18 cellular contexts compared by ENCODE assay signal in genomic region chr19:47142779-47143178, GRCh38. TPM values are rescaled to one million over a fixed set of nuclear protein-coding genes. Genes with fewer than 3 reads are reported as not detected.
DNase-seq lines count a peak whose midpoint lies in the region; ATAC-seq, FAIRE-seq and TF ChIP-seq lines count a peak whose summit lies in the region.
"Had no signal": no experiment of that assay in that cellular context is flagged by ENCODE, and none has a peak within 500 bp of the region (broad histone marks: within the 10 kb centered on the region; RNA-seq: fewer than 3 reads in every experiment).

No MANE protein-coding gene starts in this region.

- no peak for ATAC-seq in HG02885 (IDR thresholded peaks at IDR 0.05; ENCODE audit: poor library complexity, unreplicated experiment)
- ATAC-seq: activated CD4-positive, CD25-positive, alpha-beta regulatory T cell treated with anti-CD3 and anti-CD28 coated beads, Interleukin-2, amount 50 U/mL, for 24 hours; Panc1 had no signal

- FAIRE-seq in urothelium cell line (lab: Jason Lieb, UNC), result no peak
- FAIRE-seq: D721Med, H54 had no signal

- H3K4me3 ChIP-seq in uterus (no peak overlapping the region), SJCRH30 (no peak overlapping the region)
- H3K4me3 ChIP-seq: adrenal gland, upper lobe of right lung had no signal

- DNase-seq in activated naive CD8-positive, alpha-beta T cell treated with anti-CD3 and anti-CD28 coated beads for 36 hours, result no peak
- no peak for DNase-seq in activated T-helper 2 cell treated with anti-CD3 and anti-CD28 coated beads, Interferon-gamma antibody, Interleukin-2, Interleukin-4, amounts not matched to agents 10 μg/mL and 5 μg/mL and 100 μg/mL, durations not matched to agents 14 hours and 24 hours and 36 hours (ENCODE audit: low spot score)
- no peak for DNase-seq in mesothelial cell of epicardium (ENCODE audit: low spot score in 2 of 2, unreplicated experiment in 2 of 2)
- DNase-seq in uterus, result no peak
- no peak for DNase-seq in SJCRH30
- DNase-seq in urothelium cell line (ENCODE audit: low spot score), result no peak
- DNase-seq: adrenal gland, MM.1S, NCI-H2107, SW 1271, upper lobe of right lung had no signal

- H3K36me3 Mint-ChIP-seq in activated naive CD8-positive, alpha-beta T cell, result peaks cover 8% of the 10 kb centered on the region
- H3K36me3 Mint-ChIP-seq in activated naive CD8-positive, alpha-beta T cell treated with anti-CD3 and anti-CD28 coated beads for 36 hours, result peaks cover 37% of the 10 kb centered on the region
- peaks cover 58% of the 10 kb centered on the region for H3K36me3 Mint-ChIP-seq in activated T-helper 2 cell treated with anti-CD3 and anti-CD28 coated beads, Interferon-gamma antibody, Interleukin-2, Interleukin-4, amounts not matched to agents 10 μg/mL and 5 μg/mL and 100 μg/mL, durations not matched to agents 14 hours and 24 hours and 36 hours (ENCODE audit: low read depth)
- H3K36me3 Mint-ChIP-seq in mesothelial cell of epicardium, result peaks cover 32% of the 10 kb centered on the region

- peak overlapping the region; percentile 50 to 68 for H3K27ac ChIP-seq in uterus
- H3K27ac ChIP-seq in SJCRH30, result no peak overlapping the region
- H3K27ac ChIP-seq: neutrophil, upper lobe of right lung had no signal

- no peak overlapping the region for H3K4me3 Mint-ChIP-seq in activated naive CD8-positive, alpha-beta T cell
- H3K4me3 Mint-ChIP-seq in activated naive CD8-positive, alpha-beta T cell treated with anti-CD3 and anti-CD28 coated beads for 36 hours, result no peak overlapping the region
- no peak overlapping the region for H3K4me3 Mint-ChIP-seq in activated T-helper 2 cell treated with anti-CD3 and anti-CD28 coated beads, Interferon-gamma antibody, Interleukin-2, Interleukin-4, amounts not matched to agents 10 μg/mL and 5 μg/mL and 100 μg/mL, durations not matched to agents 14 hours and 24 hours and 36 hours (ENCODE audit: low read depth)
- no peak overlapping the region for H3K4me3 Mint-ChIP-seq in mesothelial cell of epicardium

- H3K9me3 Mint-ChIP-seq in activated naive CD8-positive, alpha-beta T cell (ENCODE audit: low read depth), result no peaks in the 10 kb centered on the region
- H3K9me3 Mint-ChIP-seq in activated naive CD8-positive, alpha-beta T cell treated with anti-CD3 and anti-CD28 coated beads for 36 hours, result peaks cover 2% of the 10 kb centered on the region
- no peaks in the 10 kb centered on the region for H3K9me3 Mint-ChIP-seq in activated T-helper 2 cell treated with anti-CD3 and anti-CD28 coated beads, Interferon-gamma antibody, Interleukin-2, Interleukin-4, amounts not matched to agents 10 μg/mL and 5 μg/mL and 100 μg/mL, durations not matched to agents 14 hours and 24 hours and 36 hours
- no peaks in the 10 kb centered on the region for H3K9me3 Mint-ChIP-seq in mesothelial cell of epicardium

- peaks cover 67% of the 10 kb centered on the region for H3K4me1 Mint-ChIP-seq in activated naive CD8-positive, alpha-beta T cell (ENCODE audit: low read depth)
- H3K4me1 Mint-ChIP-seq in activated naive CD8-positive, alpha-beta T cell treated with anti-CD3 and anti-CD28 coated beads for 36 hours, result peaks cover 45% of the 10 kb centered on the region
- peaks cover 34% of the 10 kb centered on the region for H3K4me1 Mint-ChIP-seq in activated T-helper 2 cell treated with anti-CD3 and anti-CD28 coated beads, Interferon-gamma antibody, Interleukin-2, Interleukin-4, amounts not matched to agents 10 μg/mL and 5 μg/mL and 100 μg/mL, durations not matched to agents 14 hours and 24 hours and 36 hours (ENCODE audit: low read depth)
- peaks cover 24% of the 10 kb centered on the region for H3K4me1 Mint-ChIP-seq in mesothelial cell of epicardium

- H3K27me3 ChIP-seq in uterus (no peaks in the 10 kb centered on the region), SJCRH30 (no peaks in the 10 kb centered on the region)
- H3K27me3 ChIP-seq: adrenal gland, neutrophil, upper lobe of right lung had no signal

- no peak for TF ChIP-seq POLR2A in uterus (IDR thresholded peaks at IDR 0.05)

- H3K36me3 ChIP-seq in uterus (no peaks in the 10 kb centered on the region), SJCRH30 (peaks cover 65% of the 10 kb centered on the region)

- peak overlapping the region; percentile 19 for H3K27ac Mint-ChIP-seq in activated naive CD8-positive, alpha-beta T cell
- no peak overlapping the region for H3K27ac Mint-ChIP-seq in activated naive CD8-positive, alpha-beta T cell treated with anti-CD3 and anti-CD28 coated beads for 36 hours
- peak overlapping the region; percentile 22 for H3K27ac Mint-ChIP-seq in activated T-helper 2 cell treated with anti-CD3 and anti-CD28 coated beads, Interferon-gamma antibody, Interleukin-2, Interleukin-4, amounts not matched to agents 10 μg/mL and 5 μg/mL and 100 μg/mL, durations not matched to agents 14 hours and 24 hours and 36 hours
- H3K27ac Mint-ChIP-seq in mesothelial cell of epicardium, result peak overlapping the region; percentile 90

- no peaks in the 10 kb centered on the region for H3K9me3 ChIP-seq in uterus
- no peaks in the 10 kb centered on the region for H3K9me3 ChIP-seq in SJCRH30 (replicated peaks)
- H3K9me3 ChIP-seq: adrenal gland, neutrophil, upper lobe of right lung had no signal

- H3K27me3 Mint-ChIP-seq in activated naive CD8-positive, alpha-beta T cell, result no peaks in the 10 kb centered on the region
- no peaks in the 10 kb centered on the region for H3K27me3 Mint-ChIP-seq in activated naive CD8-positive, alpha-beta T cell treated with anti-CD3 and anti-CD28 coated beads for 36 hours
- H3K27me3 Mint-ChIP-seq in activated T-helper 2 cell treated with anti-CD3 and anti-CD28 coated beads, Interferon-gamma antibody, Interleukin-2, Interleukin-4, amounts not matched to agents 10 μg/mL and 5 μg/mL and 100 μg/mL, durations not matched to agents 14 hours and 24 hours and 36 hours (ENCODE audit: low read depth), result no peaks in the 10 kb centered on the region
- H3K27me3 Mint-ChIP-seq in mesothelial cell of epicardium (ENCODE audit: low read depth), result no peaks in the 10 kb centered on the region

- H3K4me1 ChIP-seq in uterus (no peaks in the 10 kb centered on the region), SJCRH30 (no peaks in the 10 kb centered on the region)
- H3K4me1 ChIP-seq: upper lobe of right lung had no signal

- intact Hi-C loops in activated T-helper 2 cell treated with anti-CD3 and anti-CD28 coated beads, Interferon-gamma antibody, Interleukin-2, Interleukin-4, amounts not matched to agents 10 μg/mL and 5 μg/mL and 100 μg/mL, durations not matched to agents 14 hours and 24 hours and 36 hours (cut with micrococcal nuclease), result no loop called here
- intact Hi-C loops in uterus (cut with DNase I; ENCODE audit: low total_unique reads), result no loop called here

- TF ChIP-seq CTCF in mesothelial cell of epicardium (IDR thresholded peaks at IDR 0.05; ENCODE audit: unreplicated experiment) (no peak), uterus (IDR thresholded peaks at IDR 0.05) (no peak)

RNA-seq across cellular contexts. Expression of gene SAE1, which starts 12.1 kb away (rescaled TPM):
- total RNA-seq in activated naive CD8-positive, alpha-beta T cell treated with anti-CD3 and anti-CD28 coated beads for 36 hours, result 100 to 1,000 TPM; 141 to 149 TPM
- total RNA-seq in activated T-helper 2 cell treated with anti-CD3 and anti-CD28 coated beads, Interferon-gamma antibody, Interleukin-2, Interleukin-4, amounts not matched to agents 10 μg/mL and 5 μg/mL and 100 μg/mL, durations not matched to agents 14 hours and 24 hours and 36 hours, result 151 and 154 TPM in 2 replicates
- total RNA-seq in mesothelial cell of epicardium (137 to 141 TPM (median 138 TPM) in 3 replicates), uterus (100 to 1,000 TPM in 1 of 4 donors, 10 to 100 TPM in 3; 17.6 to 144 (median 45.6) TPM)
- total RNA-seq in SJCRH30 (2014; rRNA removed; shearing (Covaris generic)), result 202 and 219 TPM in 2 replicates

RNA-seq across cellular contexts. Expression of gene ZC3H4, which starts 29.2 kb away (rescaled TPM):
- 100 to 1,000 TPM; 103 to 110 TPM for total RNA-seq in activated naive CD8-positive, alpha-beta T cell treated with anti-CD3 and anti-CD28 coated beads for 36 hours
- total RNA-seq in activated T-helper 2 cell treated with anti-CD3 and anti-CD28 coated beads, Interferon-gamma antibody, Interleukin-2, Interleukin-4, amounts not matched to agents 10 μg/mL and 5 μg/mL and 100 μg/mL, durations not matched to agents 14 hours and 24 hours and 36 hours, result 97.1 and 104 TPM in 2 replicates
- total RNA-seq in mesothelial cell of epicardium, result 65.3 to 68.7 TPM (median 67.9 TPM) in 3 replicates
- 10 to 100 TPM in 3 of 4 donors, 1 to 10 TPM in 1; 3.3 to 43.1 (median 18.3) TPM for total RNA-seq in uterus
- 19.4 and 21.2 TPM in 2 replicates for total RNA-seq in SJCRH30 (2014; rRNA removed; shearing (Covaris generic))
